In genomic region chr1:187451238-187451637, GRCh38 we compare ENCODE assay signal across 23 cellular contexts.
"Had no signal": no experiment of that assay in that cellular context is flagged by ENCODE, and none has a peak within 500 bp of the region (broad histone marks: within the 10 kb centered on the region; RNA-seq: fewer than 3 reads in every experiment).

No MANE protein-coding gene starts in this region.

- H3K27me3 ChIP-seq: dorsolateral prefrontal cortex, gastrocnemius medialis, ovary, spleen, testis, tibial artery, upper lobe of right lung, uterus had no signal

- FAIRE-seq: keratinocyte had no signal

- DNase-seq: dorsolateral prefrontal cortex; effector CD4-positive, alpha-beta T cell; gastrocnemius medialis; head of caudate nucleus; left ventricle myocardium superior; natural killer cell; occipital lobe; ovary; posterior cingulate gyrus; psoas muscle; right cardiac atrium; spleen; stimulated activated CD4-positive, alpha-beta T cell treated with anti-CD3 and anti-CD28 coated beads, Interleukin-4, amount 100 ng/mL, for 4 hours; stimulated activated naive CD8-positive, alpha-beta T cell treated with anti-CD3 and anti-CD28 coated beads, Interleukin-15, Interleukin-2, amounts not matched to agents 100 U/mL and 50 U/mL, for 24 hours; substantia nigra; testis; tibial artery; upper lobe of right lung; uterus had no signal

- H3K4me3 ChIP-seq: dorsolateral prefrontal cortex, gastrocnemius medialis, lung, ovary, psoas muscle, skin epidermis, spleen, testis, tibial artery, upper lobe of right lung, uterus had no signal

- H3K27ac ChIP-seq: dorsolateral prefrontal cortex, gastrocnemius medialis, ovary, psoas muscle, skin epidermis, spleen, testis, tibial artery, upper lobe of right lung, uterus had no signal

- H3K4me1 ChIP-seq: gastrocnemius medialis, psoas muscle, spleen, testis, tibial artery, upper lobe of right lung, uterus had no signal

- ATAC-seq: gastrocnemius medialis; left ventricle myocardium superior; natural killer cell; psoas muscle; right cardiac atrium; stimulated activated memory B cell treated with anti-CD40 and anti-IgM and Interleukin-4, amounts not matched to agents 10 μg/mL and 1 μg/mL and 100 μg/mL, for 72 hours; stimulated activated naive CD8-positive, alpha-beta T cell treated with anti-CD3 and anti-CD28 coated beads, Interleukin-15, Interleukin-2, amounts not matched to agents 100 U/mL and 50 U/mL, for 24 hours; upper lobe of right lung had no signal

- H3K36me3 ChIP-seq: gastrocnemius medialis, ovary, spleen, tibial artery, upper lobe of right lung, uterus had no signal

- H3K9me3 ChIP-seq: gastrocnemius medialis, ovary, psoas muscle, spleen, testis, tibial artery, upper lobe of right lung, uterus had no signal
